Comparison of ENCODE assay signal across 8 cellular contexts in the genomic region with DNA sequence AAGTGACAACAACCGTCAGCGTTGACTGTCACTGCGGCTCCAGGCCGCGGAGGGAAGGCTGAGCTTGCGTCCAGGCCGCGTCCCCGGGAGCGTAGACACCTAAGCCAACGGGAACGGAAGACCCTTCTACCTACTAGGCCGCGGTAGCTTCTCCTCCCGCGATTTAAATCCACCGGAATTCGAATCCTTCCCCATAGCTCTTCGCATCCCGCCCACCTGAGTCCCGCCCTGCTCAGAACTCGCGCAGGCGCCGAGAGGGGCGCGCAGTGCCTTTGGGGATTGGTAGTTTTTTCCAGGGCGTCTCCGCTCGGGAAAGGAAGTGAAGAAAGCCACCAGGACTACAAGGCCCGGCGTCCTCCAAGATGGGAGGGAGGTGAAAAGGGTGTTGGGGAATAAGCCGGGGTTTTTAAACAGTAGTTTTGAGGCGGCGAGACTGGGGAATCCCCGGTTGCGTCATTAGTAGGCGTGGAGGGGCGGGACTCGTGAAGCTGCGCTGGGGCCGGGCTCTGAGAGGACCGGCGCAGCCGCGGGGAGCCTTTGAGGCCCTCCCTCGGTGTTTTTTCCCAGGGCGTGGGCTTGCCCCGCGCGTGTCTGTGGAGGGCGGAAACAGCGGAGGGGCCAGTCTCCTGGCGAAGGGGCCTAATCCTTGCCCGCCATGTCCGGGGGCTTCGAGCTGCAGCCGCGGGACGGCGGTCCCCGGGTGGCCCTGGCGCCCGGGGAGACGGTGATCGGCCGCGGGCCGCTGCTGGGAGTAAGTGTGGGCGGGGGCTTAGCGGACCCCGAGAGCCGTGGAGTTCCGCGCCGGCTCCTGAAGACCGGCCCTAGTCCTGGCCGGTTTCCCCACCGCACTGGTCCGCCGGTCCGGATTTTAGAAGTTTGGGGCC. TPM values are rescaled to one million over a fixed set of nuclear protein-coding genes. Genes with fewer than 3 reads are reported as not detected.
DNase-seq lines count a peak whose midpoint lies in the region; ATAC-seq and TF ChIP-seq lines count a peak whose summit lies in the region.

Gene APLF (plus strand): TSS at position 509 of the 884 bp plus-strand sequence. CDS start 147 bp downstream, at position 656.
A gene with protein sequence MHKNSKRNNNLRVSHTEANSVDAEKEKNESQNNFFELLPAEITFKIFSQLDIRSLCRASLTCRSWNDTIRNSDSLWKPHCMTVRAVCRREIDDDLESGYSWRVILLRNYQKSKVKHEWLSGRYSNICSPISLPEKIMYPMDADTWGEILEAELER (minus strand): TSS at position 218 of the 884 bp plus-strand sequence. CDS start 2,149 bp downstream, outside the sequence.

- DNase-seq in NCI-H187 (lab: John Stamatoyannopoulos, UW) = peak; percentile 97 to 98
- DNase-seq in T-helper 2 cell = peak; percentile 91 to 100 (median 98)
- DNase-seq in anterior cingulate cortex (lab: John Stamatoyannopoulos, UW) = peak; percentile 81 to 99 (median 96)
- peak; percentile 97 for DNase-seq in left ventricle myocardium superior
- DNase-seq in progenitor cell of endocrine pancreas (ENCODE audit: low spot score, unreplicated experiment) = peak; percentile 91
- DNase-seq in ureter (ENCODE audit: low spot score) = peak; percentile 98

- no peaks in the 10 kb centered on the region for H3K27me3 Mint-ChIP-seq in progenitor cell of endocrine pancreas

- ATAC-seq in GM18502 (IDR thresholded peaks at IDR 0.05; ENCODE audit: poor library complexity, unreplicated experiment) = peak; percentile 94
- peak; percentile 98 for ATAC-seq in HG02943 (IDR thresholded peaks at IDR 0.05; ENCODE audit: low read depth, unreplicated experiment)
- ATAC-seq in left ventricle myocardium superior = peak; percentile 98

- H3K27ac Mint-ChIP-seq in progenitor cell of endocrine pancreas = peak within 1 kb of the TSS; percentile 97

- H3K4me1 Mint-ChIP-seq in progenitor cell of endocrine pancreas (ENCODE audit: low read depth) = peaks cover 23% of the 10 kb centered on the region

- no peaks in the 10 kb centered on the region for H3K36me3 Mint-ChIP-seq in progenitor cell of endocrine pancreas (ENCODE audit: insufficient read depth)

- H3K4me3 Mint-ChIP-seq in progenitor cell of endocrine pancreas (ENCODE audit: low read depth) = peak within 1 kb of the TSS; percentile 97

- intact Hi-C loops in left ventricle myocardium superior (cut with micrococcal nuclease) = no loop called here

- H3K9me3 Mint-ChIP-seq in progenitor cell of endocrine pancreas (ENCODE audit: low read depth) = no peaks in the 10 kb centered on the region

- TF ChIP-seq CTCF in progenitor cell of endocrine pancreas (IDR thresholded peaks at IDR 0.05; ENCODE audit: unreplicated experiment) = no peak

RNA-seq across cellular contexts. Expression of gene APLF, which starts in this region (rescaled TPM):
- total RNA-seq in left ventricle myocardium superior = 3.9 TPM
- total RNA-seq in progenitor cell of endocrine pancreas = 10.6 and 11.6 TPM in 2 replicates
- 8.9 TPM for total RNA-seq in ureter

RNA-seq across cellular contexts. Expression of the second gene that starts in this region (rescaled TPM):
- 0.92 TPM for total RNA-seq in left ventricle myocardium superior
- 1.2 and 1.5 TPM in 2 replicates for total RNA-seq in progenitor cell of endocrine pancreas
- 0.96 TPM for total RNA-seq in ureter

Comparison
In these comparisons a context has a peak if more than half of its experiments do, and no peak if none do; other contexts are left out.
1. Peak in every context shown above with its lines: DNase-seq and ATAC-seq.